In genomic region chr2:178473373-178473772, GRCh38 we compare ENCODE assay signal across 2 cellular contexts.
TF ChIP-seq lines count a peak whose summit lies in the region.

No MANE protein-coding gene starts in this region.

TF ChIP-seq in HEK293, 187 proteins besides CTCF, POLR2A, EP300 and RAD21:
- TF ChIP-seq ZBTB21 (tag by site-specific recombination; IDR thresholded peaks at IDR 0.05) (no peak), ZNF10 (tag by site-specific recombination; IDR thresholded peaks at IDR 0.05) (peak; percentile 58)

TF ChIP-seq in K562, 482 proteins besides CTCF, POLR2A, EP300 and RAD21:
- TF ChIP-seq CREB1 (IDR thresholded peaks at IDR 0.05) (peak; percentile 18; the same call in 1 of the 2 replicates), CREB1 (CRISPR knock-in tag; IDR thresholded peaks at IDR 0.05) (no peak), KDM1A (IDR thresholded peaks at IDR 0.05) (peak in 1 of 2 experiments; percentile 44; a peak in 1 of 4 replicates), TAF1 (IDR thresholded peaks at IDR 0.05; ENCODE audit: control insufficient read depth, extremely low read depth, insufficient read depth, low read length, severe bottlenecking) (no peak), NCOR1 (IDR thresholded peaks at IDR 0.05) (0 out of 2 replicates have a peak, but pooled peaks have one; percentile 30), DACH1 (IDR thresholded peaks at IDR 0.05; ENCODE audit: partially characterized antibody) (peak; percentile 50), TCF3 (CRISPR knock-in tag; IDR thresholded peaks at IDR 0.05) (peak; percentile 42; the same call in 1 of the 2 replicates), MEIS2 (IDR thresholded peaks at IDR 0.05; ENCODE audit: partially characterized antibody) (peak; percentile 73), TEAD4 (IDR thresholded peaks at IDR 0.05; ENCODE audit: low read length) (peak; percentile 70), TEAD4 (CRISPR knock-in tag; IDR thresholded peaks at IDR 0.05; ENCODE audit: borderline replicate concordance) (no peak), ARID1B (IDR thresholded peaks at IDR 0.05) (peak; percentile 59), CBFA2T3 (IDR thresholded peaks at IDR 0.05) (peak; percentile 66), CBFA2T2 (conservative IDR thresholded peaks at IDR 0.05) (0 out of 2 replicates have a peak, but pooled peaks have one; percentile 29), ZNF134 (CRISPR knock-in tag; conservative IDR thresholded peaks at IDR 0.05) (0 out of 2 replicates have a peak, but pooled peaks have one; percentile 46), HNRNPH1 (optimal IDR thresholded peaks at IDR 0.05; ENCODE audit: low read depth, low read length) (no peak), GABPA (tag; conservative IDR thresholded peaks at IDR 0.05; ENCODE audit: low read depth) (no peak)
- TF ChIP-seq, protein P1, sequence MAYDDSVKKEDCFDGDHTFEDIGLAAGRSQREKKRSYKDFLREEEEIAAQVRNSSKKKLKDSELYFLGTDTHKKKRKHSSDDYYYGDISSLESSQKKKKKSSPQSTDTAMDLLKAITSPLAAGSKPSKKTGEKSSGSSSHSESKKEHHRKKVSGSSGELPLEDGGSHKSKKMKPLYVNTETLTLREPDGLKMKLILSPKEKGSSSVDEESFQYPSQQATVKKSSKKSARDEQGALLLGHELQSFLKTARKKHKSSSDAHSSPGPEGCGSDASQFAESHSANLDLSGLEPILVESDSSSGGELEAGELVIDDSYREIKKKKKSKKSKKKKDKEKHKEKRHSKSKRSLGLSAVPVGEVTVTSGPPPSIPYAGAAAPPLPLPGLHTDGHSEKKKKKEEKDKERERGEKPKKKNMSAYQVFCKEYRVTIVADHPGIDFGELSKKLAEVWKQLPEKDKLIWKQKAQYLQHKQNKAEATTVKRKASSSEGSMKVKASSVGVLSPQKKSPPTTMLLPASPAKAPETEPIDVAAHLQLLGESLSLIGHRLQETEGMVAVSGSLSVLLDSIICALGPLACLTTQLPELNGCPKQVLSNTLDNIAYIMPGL (CRISPR knock-in tag; IDR thresholded peaks at IDR 0.05), result no peak
- TF ChIP-seq, protein P2, sequence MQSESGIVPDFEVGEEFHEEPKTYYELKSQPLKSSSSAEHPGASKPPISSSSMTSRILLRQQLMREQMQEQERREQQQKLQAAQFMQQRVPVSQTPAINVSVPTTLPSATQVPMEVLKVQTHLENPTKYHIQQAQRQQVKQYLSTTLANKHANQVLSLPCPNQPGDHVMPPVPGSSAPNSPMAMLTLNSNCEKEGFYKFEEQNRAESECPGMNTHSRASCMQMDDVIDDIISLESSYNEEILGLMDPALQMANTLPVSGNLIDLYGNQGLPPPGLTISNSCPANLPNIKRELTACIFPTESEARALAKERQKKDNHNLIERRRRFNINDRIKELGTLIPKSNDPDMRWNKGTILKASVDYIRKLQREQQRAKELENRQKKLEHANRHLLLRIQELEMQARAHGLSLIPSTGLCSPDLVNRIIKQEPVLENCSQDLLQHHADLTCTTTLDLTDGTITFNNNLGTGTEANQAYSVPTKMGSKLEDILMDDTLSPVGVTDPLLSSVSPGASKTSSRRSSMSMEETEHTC (IDR thresholded peaks at IDR 0.05), result peak; percentile 34; the same call in 1 of the 2 replicates
